9 cellular contexts compared by ENCODE assay signal in the genomic region with DNA sequence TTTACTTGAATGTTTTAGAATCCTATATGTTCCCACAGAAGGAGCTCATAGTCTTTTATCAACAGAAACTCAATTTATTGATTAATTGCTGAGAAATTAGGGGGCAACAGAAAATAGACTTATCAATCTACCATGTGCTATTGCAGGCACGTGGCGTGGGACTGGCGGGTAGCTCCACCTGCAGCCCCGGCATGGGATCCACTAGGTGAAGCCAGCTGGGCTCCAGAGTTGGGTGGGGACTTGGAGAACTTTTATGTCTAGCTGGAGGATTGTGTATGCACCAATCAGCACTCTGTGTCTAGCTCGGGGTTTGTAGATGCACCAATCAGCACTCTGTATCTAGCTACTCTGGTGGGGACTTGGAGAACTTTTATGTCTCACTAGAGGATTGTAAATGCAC.
"Had no signal": no experiment of that assay in that cellular context is flagged by ENCODE, and none has a peak within 500 bp of the region (broad histone marks: within the 10 kb centered on the region; RNA-seq: fewer than 3 reads in every experiment).

No MANE protein-coding gene starts in this region.

- H2AFZ ChIP-seq: GM23248, GM23338 had no signal

- H3K36me3 ChIP-seq: HAP-1 had no signal

- H3K27ac ChIP-seq: GM23248 had no signal

- DNase-seq: GM23248, GOT3, H7, H9, HCEC 1CT, HFFc6 had no signal

- H3K9me3 ChIP-seq: HAP-1 had no signal

- ATAC-seq: GM23338, HCT116 had no signal

- H3K4me2 ChIP-seq: GM23338 had no signal

- H3K9ac ChIP-seq: GM23248 had no signal

- H3K4me3 ChIP-seq: GM23248, GM23338, HAP-1 had no signal
